ENCODE assay signal across 7 cellular contexts in genomic region chr3:15108082-15108545, GRCh38. TPM values are rescaled to one million over a fixed set of nuclear protein-coding genes. Genes with fewer than 3 reads are reported as not detected.
DNase-seq lines count a peak whose midpoint lies in the region; ATAC-seq and TF ChIP-seq lines count a peak whose summit lies in the region.

No MANE protein-coding gene starts in this region.

- peak; percentile 66 for ATAC-seq in HG02970 (IDR thresholded peaks at IDR 0.05; ENCODE audit: low FRiP score, unreplicated experiment)

- no peak overlapping the region for H3K9ac ChIP-seq in mesendoderm (ENCODE audit: low read length)

- no peak overlapping the region for H3K4me2 ChIP-seq in mesendoderm (ENCODE audit: low read length)

- H3K56ac ChIP-seq in mesendoderm (ENCODE audit: low read length) = no peak overlapping the region

- H2BK15ac ChIP-seq in mesendoderm (replicated peaks; ENCODE audit: low read depth) = no peak overlapping the region

- H3K4ac ChIP-seq in mesendoderm (ENCODE audit: low read depth, low read length) = no peak overlapping the region

- no peaks in the 10 kb centered on the region for H3K36me3 ChIP-seq in effector memory CD4-positive, alpha-beta T cell (ENCODE audit: control insufficient read depth, insufficient read depth, low read length)
- H3K36me3 ChIP-seq in mesendoderm (ENCODE audit: control insufficient read depth, insufficient read depth, low read length) = no peaks in the 10 kb centered on the region

- H4K5ac ChIP-seq in mesendoderm (ENCODE audit: low read length) = no peak overlapping the region

- H3K79me1 ChIP-seq in mesendoderm (ENCODE audit: low read length) = no peaks in the 10 kb centered on the region

- no peak overlapping the region for H3K4me3 ChIP-seq in effector memory CD4-positive, alpha-beta T cell (ENCODE audit: insufficient read depth, low read depth, low read length, poor library complexity, severe bottlenecking)
- H3K4me3 ChIP-seq in mesendoderm (ENCODE audit: low read length) = no peak overlapping the region

- no peak overlapping the region for H2BK5ac ChIP-seq in mesendoderm (ENCODE audit: low read length)

- no peaks in the 10 kb centered on the region for H3K9me3 ChIP-seq in effector memory CD4-positive, alpha-beta T cell (ENCODE audit: control insufficient read depth, low read length)

- no peaks in the 10 kb centered on the region for H3K79me2 ChIP-seq in mesendoderm (ENCODE audit: control insufficient read depth, insufficient read depth, low read length)

- H3K27ac ChIP-seq in effector memory CD4-positive, alpha-beta T cell (ENCODE audit: insufficient read depth, low read length, poor library complexity, severe bottlenecking) = no peak overlapping the region
- H3K27ac ChIP-seq in mesendoderm (ENCODE audit: low read depth, low read length) = no peak overlapping the region

- no peak overlapping the region for H4K8ac ChIP-seq in mesendoderm (ENCODE audit: low read depth, low read length)

- H2AK5ac ChIP-seq in mesendoderm (ENCODE audit: low read length) = no peak overlapping the region

- TF ChIP-seq CTCF in GM13977 (IDR thresholded peaks at IDR 0.05; ENCODE audit: extremely low read depth, insufficient read depth, missing control alignments) = peak; percentile 88

- in situ Hi-C loops in GM13977 (cut with MboI; ENCODE audit: low pct_unique_long_range_greater_than_20kb, low sequenced_read_pairs, unreplicated experiment) = loop anchor here (25.0 kb wide), 1 partner anchor 304 kb away; no protein-coding TSS in a partner anchor

- no peak overlapping the region for H3K23ac ChIP-seq in mesendoderm (ENCODE audit: low read length)

- H3K18ac ChIP-seq in mesendoderm (ENCODE audit: low read length) = no peak overlapping the region

- no peak overlapping the region for H2BK120ac ChIP-seq in mesendoderm (ENCODE audit: low read depth, low read length)

- no CpG with 5 or more reads among the region's 11 CpGs for WGBS in mesendoderm (ENCODE audit: extremely low coverage, insufficient coverage, low lambda C conversion rate)

- H3K4me1 ChIP-seq in effector memory CD4-positive, alpha-beta T cell (ENCODE audit: control insufficient read depth, insufficient read depth, low read length, poor library complexity, severe bottlenecking) = no peaks in the 10 kb centered on the region
- H3K4me1 ChIP-seq in mesendoderm (ENCODE audit: control insufficient read depth, low read depth, low read length) = no peaks in the 10 kb centered on the region

- no peaks in the 10 kb centered on the region for H3K27me3 ChIP-seq in effector memory CD4-positive, alpha-beta T cell (replicated peaks; ENCODE audit: control insufficient read depth, insufficient read depth, low read length, poor library complexity, severe bottlenecking)
- no peaks in the 10 kb centered on the region for H3K27me3 ChIP-seq in mesendoderm (ENCODE audit: insufficient read depth, low read length, poor library complexity)

- DNase-seq in GM13977 (ENCODE audit: low spot score) (peak; percentile 88), NCI-H526 treated with DMSO at 0.1 percent for 48 hours (lab: John Stamatoyannopoulos, UW) (peak; percentile 10), mesendoderm (peak; percentile 83)
- peak; percentile 76 to 81 for DNase-seq in activated CD4-positive, alpha-beta T cell treated with anti-CD3 and anti-CD28 coated beads, Interleukin-2, amount 50 U/mL, for 48 hours
- peak; percentile 43 to 64 (median 44) for DNase-seq in effector memory CD4-positive, alpha-beta T cell
- DNase-seq in stimulated activated CD8-positive, alpha-beta memory T cell treated with anti-CD3 and anti-CD28 coated beads, Interleukin-15, amount 100 ng/mL, for 4 hours (ENCODE audit: low read depth in 2 of 2) = peak; percentile 39 to 42

RNA-seq across cellular contexts. Expression of gene RBSN, which starts 9.2 kb away (rescaled TPM):
- 11.2 TPM for polyA plus RNA-seq in mesendoderm (2013, experiment 1 of 2)
- 10.6 TPM for polyA plus RNA-seq in mesendoderm (2013, experiment 2 of 2)

RNA-seq across cellular contexts. Expression of gene MRPS25, which starts 43.0 kb away (rescaled TPM):
- polyA plus RNA-seq in mesendoderm (2013, experiment 1 of 2) = 28.8 TPM
- 27.1 TPM for polyA plus RNA-seq in mesendoderm (2013, experiment 2 of 2)

Comparison
In these comparisons a context has a peak if more than half of its experiments do, and no peak if none do; other contexts are left out.
1. DNase-seq: peak in every context shown above with its lines; median percentile 88 in GM13977; 83 in mesendoderm; 78 in activated CD4-positive, alpha-beta T cell treated with anti-CD3 and anti-CD28 coated beads, Interleukin-2, amount 50 U/mL, for 48 hours; 44 in effector memory CD4-positive, alpha-beta T cell; 40 in stimulated activated CD8-positive, alpha-beta memory T cell treated with anti-CD3 and anti-CD28 coated beads, Interleukin-15, amount 100 ng/mL, for 4 hours; 10 in NCI-H526 treated with DMSO at 0.1 percent for 48 hours.